ENCODE assay signal across 11 cellular contexts in the genomic region with DNA sequence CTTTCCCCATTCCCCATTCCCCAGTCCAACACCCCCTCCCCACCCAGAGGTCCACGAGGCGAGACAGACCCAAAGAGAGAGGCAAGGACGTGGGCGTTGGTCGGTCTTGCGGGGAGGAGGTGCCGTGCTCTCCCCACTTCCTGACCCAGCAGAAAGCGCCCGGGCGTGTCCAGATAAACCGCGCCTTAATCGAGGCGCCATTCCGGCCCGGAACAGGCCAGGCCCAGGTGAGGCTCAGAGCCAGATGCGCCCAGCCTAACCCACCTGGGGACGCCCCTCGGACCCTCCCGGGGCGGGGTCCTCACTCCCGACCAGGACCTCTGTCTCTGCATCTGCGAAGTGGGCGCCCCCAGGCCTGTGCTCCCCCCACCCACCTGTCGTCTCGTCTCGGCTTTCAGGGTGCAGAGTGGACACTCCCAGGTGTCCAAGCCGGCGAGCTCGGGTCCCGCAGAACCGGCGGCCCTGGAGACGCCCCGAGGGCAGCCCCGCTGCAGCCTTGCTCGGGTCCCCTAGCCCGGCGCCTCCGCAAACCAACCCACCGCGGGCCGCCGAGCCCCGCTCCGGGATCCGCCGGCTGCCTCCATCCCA. TPM values are rescaled to one million over a fixed set of nuclear protein-coding genes. Genes with fewer than 3 reads are reported as not detected.
A peak's percentile ranks its signal among the peaks of the same experiment; 100 is the strongest.
DNase-seq lines count a peak whose midpoint lies in the region; ATAC-seq and TF ChIP-seq lines count a peak whose summit lies in the region.
"Had no signal": no experiment of that assay in that cellular context is flagged by ENCODE, and none has a peak within 500 bp of the region (broad histone marks: within the 10 kb centered on the region; RNA-seq: fewer than 3 reads in every experiment).

No MANE protein-coding gene starts in this region.

- H4K20me1 ChIP-seq in Karpas-422 (ENCODE audit: insufficient read depth, low read depth, low read length), result no peaks in the 10 kb centered on the region

- peak; percentile 28 for DNase-seq in NOMO-1 treated with DMSO at 0.1 percent for 48 hours (lab: John Stamatoyannopoulos, UW; ENCODE audit: unreplicated experiment)
- no peak for DNase-seq in NOMO-1 treated with dmso at 0.1 percent for 144 hours (lab: John Stamatoyannopoulos, UW; ENCODE audit: unreplicated experiment)
- DNase-seq in Karpas-422, result no peak
- DNase-seq in endodermal cell, result no peak
- no peak for DNase-seq in omental fat pad (ENCODE audit: low spot score)
- no peak for DNase-seq in NCI-H1694 treated with DMSO at 0.1 percent for 48 hours (lab: John Stamatoyannopoulos, UW)
- no peak for DNase-seq in testis
- DNase-seq: activated effector memory CD4-positive, alpha-beta T cell treated with Interleukin-2 at 50 U/mL for 16 hours had no signal

- H3K27me3 ChIP-seq in Karpas-422 (ENCODE audit: low read length), result no peaks in the 10 kb centered on the region; the same call in 1 of the 2 replicates
- H3K27me3 ChIP-seq in endodermal cell (ENCODE audit: control insufficient read depth, insufficient read depth, low read length, poor library complexity, severe bottlenecking), result peaks cover 96% of the 10 kb centered on the region
- H3K27me3 ChIP-seq in testis, result no peaks in the 10 kb centered on the region

- peak overlapping the region; percentile 27 for H3K4me3 Mint-ChIP-seq in endodermal cell

- H3K4me2 ChIP-seq in Karpas-422 (ENCODE audit: low read depth, low read length, poor library complexity, severe bottlenecking), result peak overlapping the region; percentile 29

- intact Hi-C loops in testis (cut with DNase I; ENCODE audit: low total_unique reads), result no loop called here

- TF ChIP-seq CTCF in endodermal cell (conservative IDR thresholded peaks at IDR 0.05), result no peak
- TF ChIP-seq CTCF in omental fat pad (IDR thresholded peaks at IDR 0.05), result no peak
- TF ChIP-seq CTCF in testis (IDR thresholded peaks at IDR 0.05), result no peak

- H3K4me3 ChIP-seq in Karpas-422 (ENCODE audit: low read length) (no peak overlapping the region), endodermal cell (ENCODE audit: low read length) (no peak overlapping the region), testis (no peak overlapping the region)

- H3K27ac ChIP-seq in Karpas-422 (ENCODE audit: low read length) (no peak overlapping the region), endodermal cell (ENCODE audit: low read depth, low read length) (no peak overlapping the region), testis (no peak overlapping the region)
- H3K27ac ChIP-seq: esophagus muscularis mucosa, neutrophil had no signal

- H3K9me3 Mint-ChIP-seq in endodermal cell, result no peaks in the 10 kb centered on the region

- 0 to 2% methylated on average over 10 to 48 of the region's 48 CpGs for WGBS in endodermal cell (ENCODE audit: insufficient coverage in 1 of 2, insufficient read length in 1 of 2), 2 experiments
- 2 to 3% methylated on average over 12 to 45 of the region's 48 CpGs for WGBS in testis, 2 donors

- H3K4me1 ChIP-seq in Karpas-422 (ENCODE audit: low read length), result peaks cover 8% of the 10 kb centered on the region
- no peaks in the 10 kb centered on the region for H3K4me1 ChIP-seq in endodermal cell (ENCODE audit: control insufficient read depth, insufficient read depth, low read length)
- peaks cover 3% of the 10 kb centered on the region for H3K4me1 ChIP-seq in testis

- ATAC-seq in omental fat pad (ENCODE audit: low FRiP score), result peak; percentile 26
- ATAC-seq in GM19023 (IDR thresholded peaks at IDR 0.05; ENCODE audit: unreplicated experiment), result no peak

- peaks cover 94% of the 10 kb centered on the region for H3K27me3 Mint-ChIP-seq in endodermal cell (ENCODE audit: insufficient read depth)

- H3K9me2 ChIP-seq in Karpas-422 (replicated peaks; ENCODE audit: insufficient read depth, low read length), result no peaks in the 10 kb centered on the region

- no peak overlapping the region for H2AFZ ChIP-seq in Karpas-422 (ENCODE audit: low read length)

- no peaks in the 10 kb centered on the region for H3K36me3 ChIP-seq in Karpas-422 (ENCODE audit: insufficient read depth, low read length)
- no peaks in the 10 kb centered on the region for H3K36me3 ChIP-seq in endodermal cell (ENCODE audit: control insufficient read depth, insufficient read depth, low read length)
- no peaks in the 10 kb centered on the region for H3K36me3 ChIP-seq in testis (ENCODE audit: low read depth, missing control alignments)
- H3K36me3 ChIP-seq: esophagus muscularis mucosa, neutrophil had no signal

- H3K27ac Mint-ChIP-seq in endodermal cell, result no peak overlapping the region

- no peaks in the 10 kb centered on the region for H3K36me3 Mint-ChIP-seq in endodermal cell (ENCODE audit: low read depth)

- H3K9ac ChIP-seq in Karpas-422 (ENCODE audit: low read length), result no peak overlapping the region
- no peak overlapping the region for H3K9ac ChIP-seq in endodermal cell (ENCODE audit: extremely low read depth, low read length, poor library complexity, severe bottlenecking)

- H3K4me1 Mint-ChIP-seq in endodermal cell, result no peaks in the 10 kb centered on the region

- no peak for TF ChIP-seq POLR2A in testis (IDR thresholded peaks at IDR 0.05)

- no peaks in the 10 kb centered on the region for H3K79me2 ChIP-seq in Karpas-422 (ENCODE audit: low read length)

- H3K9me3 ChIP-seq in Karpas-422 (ENCODE audit: low read length) (no peaks in the 10 kb centered on the region), endodermal cell (ENCODE audit: control insufficient read depth, low read length) (no peaks in the 10 kb centered on the region), testis (no peaks in the 10 kb centered on the region)
- H3K9me3 ChIP-seq: esophagus muscularis mucosa, neutrophil had no signal

RNA-seq across cellular contexts. Expression of gene ONECUT3, which starts 5.1 kb away (rescaled TPM):
- not detected in 2 replicates for total RNA-seq in Karpas-422 (2014; rRNA removed; shearing (Covaris generic); ENCODE audit: low replicate concordance)
- total RNA-seq in endodermal cell, result under 1 TPM in 1 of 2 donors, not detected in 1; 0.04 TPM
- 0.32 TPM for polyA plus RNA-seq in endodermal cell (2013, experiment 1 of 2)
- polyA plus RNA-seq in endodermal cell (2013, experiment 2 of 2), result 0.29 TPM
- total RNA-seq in omental fat pad, result not detected
- total RNA-seq in testis, result under 1 TPM; 0.25 to 0.39 TPM
- polyA plus RNA-seq in testis (ENCODE audit: insufficient read depth, low read depth, low replicate concordance), result 0.13 TPM
- total RNA-seq: esophagus muscularis mucosa had no signal
